2 cellular contexts compared by ENCODE assay signal in genomic region chr6:32837651-32838113, GRCh38.
TF ChIP-seq lines count a peak whose summit lies in the region.

No MANE protein-coding gene starts in this region.

TF ChIP-seq in SK-N-SH, 30 proteins besides CTCF, POLR2A, EP300 and RAD21 (continued from another document):
- TF ChIP-seq SMC3 (IDR thresholded peaks at IDR 0.05; ENCODE audit: low read depth, low read length) (no peak), POLR2AphosphoS5 (IDR thresholded peaks at IDR 0.05; ENCODE audit: low read depth, low read length) (no peak), RCOR1 (IDR thresholded peaks at IDR 0.05; ENCODE audit: low read length) (no peak), GATA2 (CRISPR knock-in tag; IDR thresholded peaks at IDR 0.05) (no peak), ELF1 (IDR thresholded peaks at IDR 0.05) (no peak), SIN3A (IDR thresholded peaks at IDR 0.05; ENCODE audit: borderline replicate concordance, low read depth, low read length) (no peak), TAF1 (IDR thresholded peaks at IDR 0.05; ENCODE audit: borderline replicate concordance, low read depth, low read length) (no peak), EZH2phosphoT487 (IDR thresholded peaks at IDR 0.05; ENCODE audit: borderline replicate concordance, low read depth) (no peak), MEF2A (IDR thresholded peaks at IDR 0.05; ENCODE audit: borderline replicate concordance, low read depth) (no peak), CHD2 (IDR thresholded peaks at IDR 0.05; ENCODE audit: low read length, partially characterized antibody) (no peak)
- TF ChIP-seq, protein P1, sequence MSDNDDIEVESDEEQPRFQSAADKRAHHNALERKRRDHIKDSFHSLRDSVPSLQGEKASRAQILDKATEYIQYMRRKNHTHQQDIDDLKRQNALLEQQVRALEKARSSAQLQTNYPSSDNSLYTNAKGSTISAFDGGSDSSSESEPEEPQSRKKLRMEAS (IDR thresholded peaks at IDR 0.05; ENCODE audit: low read depth): no peak
- TF ChIP-seq, protein P2, sequence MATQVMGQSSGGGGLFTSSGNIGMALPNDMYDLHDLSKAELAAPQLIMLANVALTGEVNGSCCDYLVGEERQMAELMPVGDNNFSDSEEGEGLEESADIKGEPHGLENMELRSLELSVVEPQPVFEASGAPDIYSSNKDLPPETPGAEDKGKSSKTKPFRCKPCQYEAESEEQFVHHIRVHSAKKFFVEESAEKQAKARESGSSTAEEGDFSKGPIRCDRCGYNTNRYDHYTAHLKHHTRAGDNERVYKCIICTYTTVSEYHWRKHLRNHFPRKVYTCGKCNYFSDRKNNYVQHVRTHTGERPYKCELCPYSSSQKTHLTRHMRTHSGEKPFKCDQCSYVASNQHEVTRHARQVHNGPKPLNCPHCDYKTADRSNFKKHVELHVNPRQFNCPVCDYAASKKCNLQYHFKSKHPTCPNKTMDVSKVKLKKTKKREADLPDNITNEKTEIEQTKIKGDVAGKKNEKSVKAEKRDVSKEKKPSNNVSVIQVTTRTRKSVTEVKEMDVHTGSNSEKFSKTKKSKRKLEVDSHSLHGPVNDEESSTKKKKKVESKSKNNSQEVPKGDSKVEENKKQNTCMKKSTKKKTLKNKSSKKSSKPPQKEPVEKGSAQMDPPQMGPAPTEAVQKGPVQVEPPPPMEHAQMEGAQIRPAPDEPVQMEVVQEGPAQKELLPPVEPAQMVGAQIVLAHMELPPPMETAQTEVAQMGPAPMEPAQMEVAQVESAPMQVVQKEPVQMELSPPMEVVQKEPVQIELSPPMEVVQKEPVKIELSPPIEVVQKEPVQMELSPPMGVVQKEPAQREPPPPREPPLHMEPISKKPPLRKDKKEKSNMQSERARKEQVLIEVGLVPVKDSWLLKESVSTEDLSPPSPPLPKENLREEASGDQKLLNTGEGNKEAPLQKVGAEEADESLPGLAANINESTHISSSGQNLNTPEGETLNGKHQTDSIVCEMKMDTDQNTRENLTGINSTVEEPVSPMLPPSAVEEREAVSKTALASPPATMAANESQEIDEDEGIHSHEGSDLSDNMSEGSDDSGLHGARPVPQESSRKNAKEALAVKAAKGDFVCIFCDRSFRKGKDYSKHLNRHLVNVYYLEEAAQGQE (IDR thresholded peaks at IDR 0.05; ENCODE audit: low read depth, low read length): no peak

TF ChIP-seq in SK-N-SH treated with all-trans-retinoic acid at 6 μM for 48 hours, 23 proteins besides CTCF, POLR2A, EP300 and RAD21 (continued from another document):
- TF ChIP-seq POU6F1 (CRISPR knock-in tag; IDR thresholded peaks at IDR 0.05; ENCODE audit: borderline replicate concordance, low read depth) (no peak), TCF4 (CRISPR knock-in tag; IDR thresholded peaks at IDR 0.05; ENCODE audit: borderline replicate concordance) (no peak), ZC3H10 (CRISPR knock-in tag; IDR thresholded peaks at IDR 0.05) (no peak), SNAI2 (CRISPR knock-in tag; IDR thresholded peaks at IDR 0.05) (no peak), RARB (CRISPR knock-in tag; IDR thresholded peaks at IDR 0.05) (no peak), ZNF565 (CRISPR knock-in tag; conservative IDR thresholded peaks at IDR 0.05; ENCODE audit: low read depth) (no peak), CSDC2 (CRISPR knock-in tag; IDR thresholded peaks at IDR 0.05) (no peak)
